In the genomic region with DNA sequence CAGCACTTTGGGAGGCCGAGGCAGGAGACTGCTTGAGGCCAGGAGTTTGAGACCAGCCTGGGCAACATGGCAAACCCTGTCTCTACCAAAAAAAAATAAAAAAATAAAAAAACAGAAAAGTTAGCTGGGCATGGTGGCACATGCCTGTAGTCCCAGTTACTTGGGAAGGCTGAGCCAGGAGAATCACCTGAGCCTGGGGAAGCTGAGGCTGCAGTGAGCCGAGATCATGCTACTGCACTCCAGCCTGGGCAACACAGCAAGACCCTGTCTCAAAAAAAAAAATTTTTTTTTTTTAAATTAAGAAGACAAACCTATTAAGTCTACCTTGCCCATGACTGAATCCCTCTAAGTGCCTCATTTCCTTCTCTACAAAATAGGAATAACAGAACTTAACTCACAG, we compare ENCODE assay signal across 6 cellular contexts. TPM values are rescaled to one million over a fixed set of nuclear protein-coding genes. Genes with fewer than 3 reads are reported as not detected.
DNase-seq lines count a peak whose midpoint lies in the region; ATAC-seq, FAIRE-seq and TF ChIP-seq lines count a peak whose summit lies in the region.
"Not testable (repeated sequence)": the region's sequence is repeated elsewhere in the genome, so short reads cannot be mapped to it uniquely, and the experiment has no call there.

No MANE protein-coding gene starts in this region.

- H3K9me1 ChIP-seq in K562 (ENCODE audit: control insufficient read depth, insufficient read depth, low read length), result not testable (repeated sequence)

- TF ChIP-seq RAD21 in K562 (CRISPR knock-in tag; conservative IDR thresholded peaks at IDR 0.05 in 1 of 2, IDR thresholded peaks at IDR 0.05 in 1 of 2), result not testable (repeated sequence)

- not testable (repeated sequence) for H3K27ac ChIP-seq in HEK293 (ENCODE audit: extremely low read depth, low read depth, low read length); K562 (ENCODE audit: extremely low read depth, low read depth, low read length); endodermal cell (ENCODE audit: low read depth, low read length)
- H3K27ac ChIP-seq in spleen, result peak overlapping the region in 5 of 8 donors; percentile 64 to 77 (median 73)

- H4K20me1 ChIP-seq in K562 (replicated peaks; ENCODE audit: control insufficient read depth, insufficient read depth, low read length), result peaks cover 31% of the 10 kb centered on the region

- not testable (repeated sequence) for TF ChIP-seq EP300 in K562 (IDR thresholded peaks at IDR 0.05; ENCODE audit: low read length)

- whole genome bisulfite sequencing in K562 (ENCODE audit: insufficient coverage, low coverage, missing lambda C conversion rate), result 87% methylated on average over 2 of the region's 2 CpGs
- WGBS in endodermal cell (ENCODE audit: insufficient coverage in 1 of 2, insufficient read length in 1 of 2), 2 experiments, result 90 to 91% methylated on average over 2 of the region's 2 CpGs
- 94 to 100% (median 97%) methylated on average over 2 of the region's 2 CpGs for WGBS in spleen, 5 donors

- intact Hi-C loops in K562 (cut with micrococcal nuclease); natural killer cell (cut with micrococcal nuclease): not testable (repeated sequence)
- intact Hi-C loops in spleen (cut with DNase I; ENCODE audit: low total_unique reads), result loop anchor here (10.0 kb wide), 1 partner anchor 75 kb away; no protein-coding TSS in a partner anchor

- not testable (repeated sequence) for H3K4me1 ChIP-seq in HEK293 (ENCODE audit: control insufficient read depth, insufficient read depth, low read length)
- peaks cover 4 to 16% of the 10 kb centered on the region in 2 experiments; a peak in 4 of 5 replicates for H3K4me1 ChIP-seq in K562 (replicated peaks in 1 of 2; ENCODE audit: control insufficient read depth in 2 of 2, insufficient read depth in 2 of 2, low read length in 2 of 2)
- H3K4me1 ChIP-seq in endodermal cell (ENCODE audit: control insufficient read depth, insufficient read depth, low read length), result peaks cover 28% of the 10 kb centered on the region
- peaks cover 8 to 91% (median 46%) of the 10 kb centered on the region in 6 donors for H3K4me1 ChIP-seq in spleen

- not testable (repeated sequence) for DNase-seq in WTC11 (ENCODE audit: low spot score); K562 (ENCODE audit: extremely low read depth in 1 of 4, low spot score in 3 of 4); endodermal cell; natural killer cell; spleen

- FAIRE-seq in K562 (lab: Jason Lieb, UNC), result not testable (repeated sequence)

- TF ChIP-seq CTCF in HEK293 (tag by site-specific recombination; IDR thresholded peaks at IDR 0.05); WTC11 (IDR thresholded peaks at IDR 0.05); K562 (IDR thresholded peaks at IDR 0.05 in 2 of 3, conservative IDR thresholded peaks at IDR 0.05 in 1 of 3; ENCODE audit: insufficient read depth in 2 of 3, low read depth in 1 of 3, low read length in 3 of 3); endodermal cell (conservative IDR thresholded peaks at IDR 0.05); natural killer cell (IDR thresholded peaks at IDR 0.05); spleen (IDR thresholded peaks at IDR 0.05 in 8 of 11, conservative IDR thresholded peaks at IDR 0.05 in 3 of 11): not testable (repeated sequence)

- not testable (repeated sequence) for H3K9me3 ChIP-seq in HEK293 (ENCODE audit: control insufficient read depth, insufficient read depth, low read depth, low read length); K562 (replicated peaks; ENCODE audit: control insufficient read depth, insufficient read depth, low read depth, low read length); endodermal cell (ENCODE audit: control insufficient read depth, low read length); spleen

- H3K36me3 ChIP-seq in HEK293 (ENCODE audit: control insufficient read depth in 2 of 2, insufficient read depth in 1 of 2, low read length in 2 of 2), result peaks cover 6 to 70% of the 10 kb centered on the region in 2 experiments; a peak in 2 of 3 replicates
- H3K36me3 ChIP-seq in K562 (ENCODE audit: control insufficient read depth, insufficient read depth, low read length), result peaks cover 91% of the 10 kb centered on the region
- H3K36me3 ChIP-seq in endodermal cell (ENCODE audit: control insufficient read depth, insufficient read depth, low read length), result peaks cover 96% of the 10 kb centered on the region
- H3K36me3 ChIP-seq in spleen, result peaks cover 0 to 60% (median 6%) of the 10 kb centered on the region in 6 donors

- BruUV-seq in K562 (replicated peaks; lab: Mats Ljungman, UMichigan), result not testable (repeated sequence)

- not testable (repeated sequence) for H3K27me3 ChIP-seq in K562 (ENCODE audit: control insufficient read depth in 2 of 2, insufficient read depth in 2 of 2, low read length in 2 of 2); endodermal cell (ENCODE audit: control insufficient read depth, insufficient read depth, low read length, poor library complexity, severe bottlenecking); spleen (replicated peaks in 1 of 7)

- ATAC-seq in WTC11, K562, natural killer cell: not testable (repeated sequence)

- POLR2A ChIA-PET in HEK293 (lab: Yijun Ruan, JAX); WTC11 (lab: Charles Lee): not testable (repeated sequence)
- POLR2A ChIA-PET in K562 (lab: Yijun Ruan, JAX), result interaction anchor here (1.4 to 6.5 kb wide), 3 partner anchors 9 to 14 kb away, joined by 6 to 43 read pairs (median 14); no protein-coding TSS in a partner anchor

- H3K4me1 Mint-ChIP-seq in WTC11, result peaks cover 43% of the 10 kb centered on the region
- peaks cover 70% of the 10 kb centered on the region for H3K4me1 Mint-ChIP-seq in endodermal cell
- peaks cover 71 to 77% of the 10 kb centered on the region in 2 donors for H3K4me1 Mint-ChIP-seq in natural killer cell

- H3K27ac Mint-ChIP-seq in WTC11, result not testable (repeated sequence)
- H3K27ac Mint-ChIP-seq in endodermal cell (peak overlapping the region; percentile 5), natural killer cell (peak overlapping the region; percentile 68 to 76)

- CTCF ChIA-PET in HEK293 (lab: Yijun Ruan, JAX); WTC11 (lab: Charles Lee); K562 (lab: Yijun Ruan, JAX; ENCODE audit: low intra/inter-chr PET ratio): not testable (repeated sequence)

- not testable (repeated sequence) for H3K9ac ChIP-seq in K562 (ENCODE audit: insufficient read depth in 1 of 2, low read depth in 2 of 2, low read length in 2 of 2); endodermal cell (ENCODE audit: extremely low read depth, low read length, poor library complexity, severe bottlenecking)

- not testable (repeated sequence) for TF ChIP-seq POLR2A in K562 (conservative IDR thresholded peaks at IDR 0.05); spleen (IDR thresholded peaks at IDR 0.05)

- not testable (repeated sequence) for H3K4me3 ChIP-seq in HEK293 (ENCODE audit: low read depth, low read length); K562; endodermal cell (ENCODE audit: low read length); spleen

- peaks cover 83% of the 10 kb centered on the region for H3K79me2 ChIP-seq in K562 (ENCODE audit: control insufficient read depth, insufficient read depth, low read length)

- H3K27me3 Mint-ChIP-seq in WTC11 (ENCODE audit: low read depth); endodermal cell (ENCODE audit: insufficient read depth); natural killer cell (ENCODE audit: low read depth in 2 of 2): not testable (repeated sequence)

- in situ Hi-C loops in K562 (cut with MboI), result not testable (repeated sequence)

- not testable (repeated sequence) for H3K9me3 Mint-ChIP-seq in WTC11, endodermal cell, natural killer cell

- not testable (repeated sequence) for H3K4me2 ChIP-seq in K562 (ENCODE audit: insufficient read depth, low read length)

- H2AFZ ChIP-seq in K562 (ENCODE audit: low read depth, low read length), result not testable (repeated sequence)

- H3K36me3 Mint-ChIP-seq in WTC11 (peaks cover 27% of the 10 kb centered on the region), endodermal cell (ENCODE audit: low read depth) (peaks cover 83% of the 10 kb centered on the region)
- not testable (repeated sequence) for H3K36me3 Mint-ChIP-seq in natural killer cell

- not testable (repeated sequence) for H3K4me3 Mint-ChIP-seq in WTC11, endodermal cell, natural killer cell

RNA-seq across cellular contexts. Expression of a gene that starts 16.6 kb away (rescaled TPM):
- total RNA-seq in WTC11 (2021) (98.8 to 115 TPM (median 105 TPM) in 3 replicates), K562 (2014; rRNA removed) (23.8 and 36.9 TPM in 2 replicates), K562 (2014; rRNA removed; fragmentation: Illumina TruSeq; extraction: Trizol) (33.8 and 44.0 TPM in 2 replicates), K562 (2015; rRNA removed; fragmentation: Illumina TruSeq; extraction: Trizol) (39.8 and 45.1 TPM in 2 replicates), K562 (2021) (102 and 106 TPM in 2 replicates), endodermal cell (100 to 1,000 TPM; 342 TPM), natural killer cell (100 to 1,000 TPM; 162 to 224 (median 164) TPM), spleen (10 to 100 TPM; 24.4 to 73.5 (median 55.4) TPM)
- total RNA-seq in K562 (2011; cell fraction: chromatin; rRNA removed; ENCODE audit: low replicate concordance), result 55.7 and 82.4 TPM in 2 replicates
- 34.6 and 49.5 TPM in 2 replicates for total RNA-seq in K562 (2011; cell fraction: nucleolus; rRNA removed)
- 48.8 and 81.9 TPM in 2 replicates for total RNA-seq in K562 (2011; cell fraction: nucleoplasm; rRNA removed)
- polyA plus RNA-seq in K562 (2011; rRNA removed) (17.6 and 43.9 TPM in 2 replicates), K562 (2014; fragmentation: Illumina TruSeq; extraction: Trizol) (107 and 108 TPM in 2 replicates), K562 (2014; fragmentation: Nextera tagmentation; extraction: Ambion mirVana) (1 to 10 TPM; 8.7 TPM), K562 (2014; rRNA removed) (51.4 and 68.8 TPM in 2 replicates), spleen (10 to 100 TPM; 14.4 to 22.1 (median 14.9) TPM)
- polyA plus RNA-seq in K562 (2011; cell fraction: cytosol; rRNA removed), result 18.4 and 40.7 TPM in 2 replicates
- 39.0 and 40.4 TPM in 2 replicates for polyA plus RNA-seq in K562 (2011; cell fraction: nucleus; rRNA removed)
- 79.9 and 107 TPM in 2 replicates for polyA plus RNA-seq in K562 (2012)
- polyA minus RNA-seq in K562 (2011; rRNA and poly(A)+ RNA removed), result 13.2 and 17.4 TPM in 2 replicates
- polyA minus RNA-seq in K562 (2011; cell fraction: cytosol; rRNA and poly(A)+ RNA removed), result 21.6 and 33.8 TPM in 2 replicates
- 9.7 and 14.1 TPM in 2 replicates for polyA minus RNA-seq in K562 (2011; cell fraction: nucleus; rRNA and poly(A)+ RNA removed)
- polyA plus RNA-seq in endodermal cell (2013, experiment 1 of 2), result 245 TPM
- polyA plus RNA-seq in endodermal cell (2013, experiment 2 of 2), result 232 TPM
